ENCODE assay signal across 1 cellular context in the genomic region with DNA sequence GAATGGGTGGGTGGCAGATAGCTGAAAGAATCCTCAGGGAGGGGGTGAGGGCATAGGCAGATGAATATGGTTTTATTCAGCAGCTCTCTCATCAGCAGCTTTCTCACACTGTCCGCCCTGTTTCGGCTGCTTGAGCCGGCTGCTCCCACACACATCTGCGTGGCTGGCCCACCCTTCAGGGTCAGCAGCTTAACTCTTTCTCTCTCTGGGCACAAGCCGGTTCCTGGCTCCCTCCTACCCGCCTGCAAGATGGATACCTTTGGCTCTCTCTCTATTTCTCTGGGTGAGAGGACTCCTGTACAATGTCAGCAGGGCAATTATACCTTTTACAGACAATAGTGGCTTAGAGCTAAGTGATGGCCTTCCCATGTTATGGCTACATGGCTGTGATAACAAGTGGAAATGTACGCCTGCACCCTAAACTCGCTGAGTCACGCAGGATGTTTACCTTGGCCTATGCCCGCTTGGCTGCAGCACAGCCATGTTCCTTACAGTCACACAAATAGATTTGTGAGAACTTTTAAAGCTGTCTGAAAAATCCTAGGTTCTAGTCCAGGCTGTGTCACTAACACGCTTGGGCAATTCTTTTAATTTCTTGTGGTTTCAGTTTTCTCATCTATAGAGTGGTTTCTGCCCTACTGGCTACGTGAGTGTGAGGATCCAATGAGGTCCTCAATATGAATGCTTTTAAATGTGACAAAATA.
TF ChIP-seq lines count a peak whose summit lies in the region.

No MANE protein-coding gene starts in this region.

TF ChIP-seq in GM12878, 131 proteins besides CTCF, POLR2A, EP300 and RAD21 (continued from another document):
- TF ChIP-seq, protein P1, sequence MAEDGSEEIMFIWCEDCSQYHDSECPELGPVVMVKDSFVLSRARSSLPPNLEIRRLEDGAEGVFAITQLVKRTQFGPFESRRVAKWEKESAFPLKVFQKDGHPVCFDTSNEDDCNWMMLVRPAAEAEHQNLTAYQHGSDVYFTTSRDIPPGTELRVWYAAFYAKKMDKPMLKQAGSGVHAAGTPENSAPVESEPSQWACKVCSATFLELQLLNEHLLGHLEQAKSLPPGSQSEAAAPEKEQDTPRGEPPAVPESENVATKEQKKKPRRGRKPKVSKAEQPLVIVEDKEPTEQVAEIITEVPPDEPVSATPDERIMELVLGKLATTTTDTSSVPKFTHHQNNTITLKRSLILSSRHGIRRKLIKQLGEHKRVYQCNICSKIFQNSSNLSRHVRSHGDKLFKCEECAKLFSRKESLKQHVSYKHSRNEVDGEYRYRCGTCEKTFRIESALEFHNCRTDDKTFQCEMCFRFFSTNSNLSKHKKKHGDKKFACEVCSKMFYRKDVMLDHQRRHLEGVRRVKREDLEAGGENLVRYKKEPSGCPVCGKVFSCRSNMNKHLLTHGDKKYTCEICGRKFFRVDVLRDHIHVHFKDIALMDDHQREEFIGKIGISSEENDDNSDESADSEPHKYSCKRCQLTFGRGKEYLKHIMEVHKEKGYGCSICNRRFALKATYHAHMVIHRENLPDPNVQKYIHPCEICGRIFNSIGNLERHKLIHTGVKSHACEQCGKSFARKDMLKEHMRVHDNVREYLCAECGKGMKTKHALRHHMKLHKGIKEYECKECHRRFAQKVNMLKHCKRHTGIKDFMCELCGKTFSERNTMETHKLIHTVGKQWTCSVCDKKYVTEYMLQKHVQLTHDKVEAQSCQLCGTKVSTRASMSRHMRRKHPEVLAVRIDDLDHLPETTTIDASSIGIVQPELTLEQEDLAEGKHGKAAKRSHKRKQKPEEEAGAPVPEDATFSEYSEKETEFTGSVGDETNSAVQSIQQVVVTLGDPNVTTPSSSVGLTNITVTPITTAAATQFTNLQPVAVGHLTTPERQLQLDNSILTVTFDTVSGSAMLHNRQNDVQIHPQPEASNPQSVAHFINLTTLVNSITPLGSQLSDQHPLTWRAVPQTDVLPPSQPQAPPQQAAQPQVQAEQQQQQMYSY (CRISPR knock-in tag; IDR thresholded peaks at IDR 0.05), result no peak
- TF ChIP-seq, protein P2, sequence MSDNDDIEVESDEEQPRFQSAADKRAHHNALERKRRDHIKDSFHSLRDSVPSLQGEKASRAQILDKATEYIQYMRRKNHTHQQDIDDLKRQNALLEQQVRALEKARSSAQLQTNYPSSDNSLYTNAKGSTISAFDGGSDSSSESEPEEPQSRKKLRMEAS (IDR thresholded peaks at IDR 0.05; ENCODE audit: low read depth, low read length), result no peak
- TF ChIP-seq MXI1 (IDR thresholded peaks at IDR 0.05; ENCODE audit: low read depth, low read length) (no peak), MTA2 (IDR thresholded peaks at IDR 0.05; ENCODE audit: low read depth) (peak; percentile 38; the same call in 1 of the 2 replicates), EZH2 (IDR thresholded peaks at IDR 0.05; ENCODE audit: borderline replicate concordance, control insufficient read depth, low read depth, low read length) (no peak), NFYA (IDR thresholded peaks at IDR 0.05; ENCODE audit: borderline replicate concordance, low read depth, low read length) (no peak), CBFB (IDR thresholded peaks at IDR 0.05; ENCODE audit: low read depth) (no peak), ZSCAN29 (IDR thresholded peaks at IDR 0.05) (no peak), ZNF217 (IDR thresholded peaks at IDR 0.05) (0 out of 2 replicates have a peak, but pooled peaks have one; percentile 37), MEF2B (IDR thresholded peaks at IDR 0.05; ENCODE audit: partially characterized antibody, poor library complexity, severe bottlenecking) (no peak), IKZF1 (conservative IDR thresholded peaks at IDR 0.05) (no peak), RBBP5 (conservative IDR thresholded peaks at IDR 0.05) (no peak), RUNX3 (IDR thresholded peaks at IDR 0.05; ENCODE audit: low read length) (peak; percentile 85), SP1 (IDR thresholded peaks at IDR 0.05; ENCODE audit: low read depth, low read length) (no peak), YY1 (IDR thresholded peaks at IDR 0.05; ENCODE audit: low read depth, low read length) (no peak), NR2F1 (conservative IDR thresholded peaks at IDR 0.05) (0 out of 2 replicates have a peak, but pooled peaks have one; percentile 10), BHLHE40 (IDR thresholded peaks at IDR 0.05; ENCODE audit: borderline replicate concordance in 1 of 2, low read depth in 2 of 2, low read length in 1 of 2) (no peak), SRF (IDR thresholded peaks at IDR 0.05; ENCODE audit: low read depth in 2 of 2, low read length in 2 of 2) (no peak), MYC (IDR thresholded peaks at IDR 0.05; ENCODE audit: insufficient read depth, insufficient read length, insufficient replicate concordance, low read length, severe bottlenecking) (no peak), JUND (IDR thresholded peaks at IDR 0.05; ENCODE audit: low read depth, low read length) (no peak), FOXK2 (IDR thresholded peaks at IDR 0.05) (no peak), JUNB (IDR thresholded peaks at IDR 0.05) (no peak), DPF2 (IDR thresholded peaks at IDR 0.05) (peak; percentile 30; the same call in 1 of the 2 replicates), ZBED1 (IDR thresholded peaks at IDR 0.05; ENCODE audit: borderline replicate concordance) (no peak), KAT2A (conservative IDR thresholded peaks at IDR 0.05; ENCODE audit: control insufficient read depth, low read depth, low read length) (no peak), ASH2L (IDR thresholded peaks at IDR 0.05; ENCODE audit: borderline replicate concordance, low read depth) (no peak), SMC3 (IDR thresholded peaks at IDR 0.05; ENCODE audit: borderline replicate concordance, low read length) (no peak)
- TF ChIP-seq, protein P3, sequence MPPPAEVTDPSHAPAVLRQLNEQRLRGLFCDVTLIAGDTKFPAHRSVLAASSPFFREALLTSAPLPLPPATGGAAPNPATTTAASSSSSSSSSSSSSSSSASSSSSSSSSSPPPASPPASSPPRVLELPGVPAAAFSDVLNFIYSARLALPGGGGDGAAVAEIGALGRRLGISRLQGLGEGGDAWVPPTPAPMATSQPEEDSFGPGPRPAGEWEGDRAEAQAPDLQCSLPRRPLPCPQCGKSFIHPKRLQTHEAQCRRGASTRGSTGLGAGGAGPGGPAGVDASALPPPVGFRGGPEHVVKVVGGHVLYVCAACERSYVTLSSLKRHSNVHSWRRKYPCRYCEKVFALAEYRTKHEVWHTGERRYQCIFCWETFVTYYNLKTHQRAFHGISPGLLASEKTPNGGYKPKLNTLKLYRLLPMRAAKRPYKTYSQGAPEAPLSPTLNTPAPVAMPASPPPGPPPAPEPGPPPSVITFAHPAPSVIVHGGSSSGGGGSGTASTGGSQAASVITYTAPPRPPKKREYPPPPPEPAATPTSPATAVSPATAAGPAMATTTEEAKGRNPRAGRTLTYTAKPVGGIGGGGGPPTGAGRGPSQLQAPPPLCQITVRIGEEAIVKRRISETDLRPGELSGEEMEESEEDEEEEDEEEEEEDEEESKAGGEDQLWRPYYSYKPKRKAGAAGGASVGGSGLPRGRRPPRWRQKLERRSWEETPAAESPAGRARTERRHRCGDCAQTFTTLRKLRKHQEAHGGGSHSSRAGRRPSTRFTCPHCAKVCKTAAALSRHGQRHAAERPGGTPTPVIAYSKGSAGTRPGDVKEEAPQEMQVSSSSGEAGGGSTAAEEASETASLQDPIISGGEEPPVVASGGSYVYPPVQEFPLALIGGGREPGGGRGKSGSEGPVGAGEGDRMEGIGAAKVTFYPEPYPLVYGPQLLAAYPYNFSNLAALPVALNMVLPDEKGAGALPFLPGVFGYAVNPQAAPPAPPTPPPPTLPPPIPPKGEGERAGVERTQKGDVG (CRISPR knock-in tag; IDR thresholded peaks at IDR 0.05), result no peak
- TF ChIP-seq, protein P4, sequence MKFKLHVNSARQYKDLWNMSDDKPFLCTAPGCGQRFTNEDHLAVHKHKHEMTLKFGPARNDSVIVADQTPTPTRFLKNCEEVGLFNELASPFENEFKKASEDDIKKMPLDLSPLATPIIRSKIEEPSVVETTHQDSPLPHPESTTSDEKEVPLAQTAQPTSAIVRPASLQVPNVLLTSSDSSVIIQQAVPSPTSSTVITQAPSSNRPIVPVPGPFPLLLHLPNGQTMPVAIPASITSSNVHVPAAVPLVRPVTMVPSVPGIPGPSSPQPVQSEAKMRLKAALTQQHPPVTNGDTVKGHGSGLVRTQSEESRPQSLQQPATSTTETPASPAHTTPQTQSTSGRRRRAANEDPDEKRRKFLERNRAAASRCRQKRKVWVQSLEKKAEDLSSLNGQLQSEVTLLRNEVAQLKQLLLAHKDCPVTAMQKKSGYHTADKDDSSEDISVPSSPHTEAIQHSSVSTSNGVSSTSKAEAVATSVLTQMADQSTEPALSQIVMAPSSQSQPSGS (IDR thresholded peaks at IDR 0.05; ENCODE audit: low read length), result no peak
- TF ChIP-seq, protein P5, sequence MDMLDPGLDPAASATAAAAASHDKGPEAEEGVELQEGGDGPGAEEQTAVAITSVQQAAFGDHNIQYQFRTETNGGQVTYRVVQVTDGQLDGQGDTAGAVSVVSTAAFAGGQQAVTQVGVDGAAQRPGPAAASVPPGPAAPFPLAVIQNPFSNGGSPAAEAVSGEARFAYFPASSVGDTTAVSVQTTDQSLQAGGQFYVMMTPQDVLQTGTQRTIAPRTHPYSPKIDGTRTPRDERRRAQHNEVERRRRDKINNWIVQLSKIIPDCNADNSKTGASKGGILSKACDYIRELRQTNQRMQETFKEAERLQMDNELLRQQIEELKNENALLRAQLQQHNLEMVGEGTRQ (IDR thresholded peaks at IDR 0.05; ENCODE audit: borderline replicate concordance, low read depth, low read length), result no peak
- TF ChIP-seq, protein P6, sequence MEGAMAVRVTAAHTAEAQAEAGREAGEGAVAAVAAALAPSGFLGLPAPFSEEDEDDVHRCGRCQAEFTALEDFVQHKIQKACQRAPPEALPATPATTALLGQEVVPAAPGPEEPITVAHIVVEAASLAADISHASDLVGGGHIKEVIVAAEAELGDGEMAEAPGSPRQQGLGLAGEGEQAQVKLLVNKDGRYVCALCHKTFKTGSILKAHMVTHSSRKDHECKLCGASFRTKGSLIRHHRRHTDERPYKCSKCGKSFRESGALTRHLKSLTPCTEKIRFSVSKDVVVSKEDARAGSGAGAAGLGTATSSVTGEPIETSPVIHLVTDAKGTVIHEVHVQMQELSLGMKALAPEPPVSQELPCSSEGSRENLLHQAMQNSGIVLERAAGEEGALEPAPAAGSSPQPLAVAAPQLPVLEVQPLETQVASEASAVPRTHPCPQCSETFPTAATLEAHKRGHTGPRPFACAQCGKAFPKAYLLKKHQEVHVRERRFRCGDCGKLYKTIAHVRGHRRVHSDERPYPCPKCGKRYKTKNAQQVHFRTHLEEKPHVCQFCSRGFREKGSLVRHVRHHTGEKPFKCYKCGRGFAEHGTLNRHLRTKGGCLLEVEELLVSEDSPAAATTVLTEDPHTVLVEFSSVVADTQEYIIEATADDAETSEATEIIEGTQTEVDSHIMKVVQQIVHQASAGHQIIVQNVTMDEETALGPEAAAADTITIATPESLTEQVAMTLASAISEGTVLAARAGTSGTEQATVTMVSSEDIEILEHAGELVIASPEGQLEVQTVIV (IDR thresholded peaks at IDR 0.05; ENCODE audit: borderline replicate concordance, partially characterized antibody), result no peak
- TF ChIP-seq, protein P7, sequence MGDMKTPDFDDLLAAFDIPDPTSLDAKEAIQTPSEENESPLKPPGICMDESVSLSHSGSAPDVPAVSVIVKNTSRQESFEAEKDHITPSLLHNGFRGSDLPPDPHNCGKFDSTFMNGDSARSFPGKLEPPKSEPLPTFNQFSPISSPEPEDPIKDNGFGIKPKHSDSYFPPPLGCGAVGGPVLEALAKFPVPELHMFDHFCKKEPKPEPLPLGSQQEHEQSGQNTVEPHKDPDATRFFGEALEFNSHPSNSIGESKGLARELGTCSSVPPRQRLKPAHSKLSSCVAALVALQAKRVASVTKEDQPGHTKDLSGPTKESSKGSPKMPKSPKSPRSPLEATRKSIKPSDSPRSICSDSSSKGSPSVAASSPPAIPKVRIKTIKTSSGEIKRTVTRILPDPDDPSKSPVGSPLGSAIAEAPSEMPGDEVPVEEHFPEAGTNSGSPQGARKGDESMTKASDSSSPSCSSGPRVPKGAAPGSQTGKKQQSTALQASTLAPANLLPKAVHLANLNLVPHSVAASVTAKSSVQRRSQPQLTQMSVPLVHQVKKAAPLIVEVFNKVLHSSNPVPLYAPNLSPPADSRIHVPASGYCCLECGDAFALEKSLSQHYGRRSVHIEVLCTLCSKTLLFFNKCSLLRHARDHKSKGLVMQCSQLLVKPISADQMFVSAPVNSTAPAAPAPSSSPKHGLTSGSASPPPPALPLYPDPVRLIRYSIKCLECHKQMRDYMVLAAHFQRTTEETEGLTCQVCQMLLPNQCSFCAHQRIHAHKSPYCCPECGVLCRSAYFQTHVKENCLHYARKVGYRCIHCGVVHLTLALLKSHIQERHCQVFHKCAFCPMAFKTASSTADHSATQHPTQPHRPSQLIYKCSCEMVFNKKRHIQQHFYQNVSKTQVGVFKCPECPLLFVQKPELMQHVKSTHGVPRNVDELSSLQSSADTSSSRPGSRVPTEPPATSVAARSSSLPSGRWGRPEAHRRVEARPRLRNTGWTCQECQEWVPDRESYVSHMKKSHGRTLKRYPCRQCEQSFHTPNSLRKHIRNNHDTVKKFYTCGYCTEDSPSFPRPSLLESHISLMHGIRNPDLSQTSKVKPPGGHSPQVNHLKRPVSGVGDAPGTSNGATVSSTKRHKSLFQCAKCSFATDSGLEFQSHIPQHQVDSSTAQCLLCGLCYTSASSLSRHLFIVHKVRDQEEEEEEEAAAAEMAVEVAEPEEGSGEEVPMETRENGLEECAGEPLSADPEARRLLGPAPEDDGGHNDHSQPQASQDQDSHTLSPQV (IDR thresholded peaks at IDR 0.05), result 0 out of 2 replicates have a peak, but pooled peaks have one; percentile 18
- TF ChIP-seq, protein P8, sequence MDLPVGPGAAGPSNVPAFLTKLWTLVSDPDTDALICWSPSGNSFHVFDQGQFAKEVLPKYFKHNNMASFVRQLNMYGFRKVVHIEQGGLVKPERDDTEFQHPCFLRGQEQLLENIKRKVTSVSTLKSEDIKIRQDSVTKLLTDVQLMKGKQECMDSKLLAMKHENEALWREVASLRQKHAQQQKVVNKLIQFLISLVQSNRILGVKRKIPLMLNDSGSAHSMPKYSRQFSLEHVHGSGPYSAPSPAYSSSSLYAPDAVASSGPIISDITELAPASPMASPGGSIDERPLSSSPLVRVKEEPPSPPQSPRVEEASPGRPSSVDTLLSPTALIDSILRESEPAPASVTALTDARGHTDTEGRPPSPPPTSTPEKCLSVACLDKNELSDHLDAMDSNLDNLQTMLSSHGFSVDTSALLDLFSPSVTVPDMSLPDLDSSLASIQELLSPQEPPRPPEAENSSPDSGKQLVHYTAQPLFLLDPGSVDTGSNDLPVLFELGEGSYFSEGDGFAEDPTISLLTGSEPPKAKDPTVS (IDR thresholded peaks at IDR 0.05; ENCODE audit: low read depth, low read length), result no peak
